In genomic region chr6:19024737-19025136, GRCh38 we compare ENCODE assay signal across 8 cellular contexts.
DNase-seq lines count a peak whose midpoint lies in the region; ATAC-seq and TF ChIP-seq lines count a peak whose summit lies in the region.

No MANE protein-coding gene starts in this region.

- H3K36me3 ChIP-seq in A673 (ENCODE audit: insufficient read depth, low read length, poor library complexity, severe bottlenecking) = no peaks in the 10 kb centered on the region
- H3K36me3 ChIP-seq in HEK293 (ENCODE audit: control insufficient read depth in 2 of 2, insufficient read depth in 1 of 2, low read length in 2 of 2) = no peaks in the 10 kb centered on the region
- H3K36me3 ChIP-seq in OCI-LY1 (ENCODE audit: insufficient read depth, low read length) = no peaks in the 10 kb centered on the region
- no peaks in the 10 kb centered on the region for H3K36me3 ChIP-seq in thoracic aorta

- no peak overlapping the region for H2AFZ ChIP-seq in OCI-LY1 (ENCODE audit: low read length)

- peak; percentile 71 for TF ChIP-seq CTCF in A673 (conservative IDR thresholded peaks at IDR 0.05; ENCODE audit: low read depth, low read length)
- TF ChIP-seq CTCF in HEK293 (tag by site-specific recombination; IDR thresholded peaks at IDR 0.05) = no peak
- peak; percentile 56 for TF ChIP-seq CTCF in OCI-LY1 (IDR thresholded peaks at IDR 0.05; ENCODE audit: low read length)
- TF ChIP-seq CTCF in foreskin fibroblast (IDR thresholded peaks at IDR 0.05; ENCODE audit: low read depth, low read length) = peak; percentile 51
- TF ChIP-seq CTCF in thoracic aorta (IDR thresholded peaks at IDR 0.05) = peak; percentile 53

- BruUV-seq in A673 (replicated peaks; lab: Mats Ljungman, UMichigan) = no TSS peak

- H3K4me3 ChIP-seq in A673 (ENCODE audit: low read depth, low read length, poor library complexity, severe bottlenecking) (no peak overlapping the region), HEK293 (ENCODE audit: low read depth, low read length) (no peak overlapping the region), OCI-LY1 (ENCODE audit: low read depth, low read length, poor library complexity, severe bottlenecking) (no peak overlapping the region), foreskin fibroblast (ENCODE audit: low read depth in 1 of 2, low read length in 2 of 2) (no peak overlapping the region), thoracic aorta (no peak overlapping the region)

- no peaks in the 10 kb centered on the region for H3F3A ChIP-seq in OCI-LY1 (ENCODE audit: insufficient read depth, low read length)

- no peaks in the 10 kb centered on the region for H3K9me2 ChIP-seq in OCI-LY1 (ENCODE audit: low read depth, low read length)

- no peak overlapping the region for H3K9ac ChIP-seq in OCI-LY1 (ENCODE audit: low read length)

- CTCF ChIA-PET in A673 (lab: Charles Lee) = interaction anchor here (0.6 to 1.3 kb wide), 4 partner anchors 16 to 1032 kb away, joined by 3 to 7 read pairs (median 4); no protein-coding TSS in a partner anchor
- CTCF ChIA-PET in HEK293 (lab: Yijun Ruan, JAX) = interaction anchor here (0.5 to 3.3 kb wide), 55 partner anchors 9 to 1036 kb away, joined by 3 to 28 read pairs (median 3); partner anchors contain the start of gene ID4

- H4K20me1 ChIP-seq in OCI-LY1 (ENCODE audit: insufficient read depth, low read length) = no peaks in the 10 kb centered on the region

- ATAC-seq in thoracic aorta (ENCODE audit: insufficient number of reproducible peaks, low FRiP score, low read depth) = no peak
- no peak for ATAC-seq in HG02852 (IDR thresholded peaks at IDR 0.05; ENCODE audit: unreplicated experiment)

- H3K27ac ChIP-seq in A673 (ENCODE audit: low read depth, low read length, poor library complexity, severe bottlenecking) = no peak overlapping the region
- H3K27ac ChIP-seq in HEK293 (ENCODE audit: extremely low read depth, low read depth, low read length) = no peak overlapping the region
- H3K27ac ChIP-seq in OCI-LY1 (ENCODE audit: low read depth, low read length, poor library complexity, severe bottlenecking) = no peak overlapping the region
- no peak overlapping the region for H3K27ac ChIP-seq in thoracic aorta

- peak; percentile 70 for DNase-seq in A673 (ENCODE audit: low spot score)
- peak in 1 of 2 donors; percentile 1 for DNase-seq in foreskin fibroblast
- no peak for DNase-seq in thoracic aorta (ENCODE audit: low spot score)
- DNase-seq in UCSD-AML1 (lab: John Stamatoyannopoulos, UW; ENCODE audit: unreplicated experiment) = no peak
- no peak for DNase-seq in hepatic stellate cell (ENCODE audit: low spot score)

- intact Hi-C loops in A673 (cut with micrococcal nuclease; ENCODE audit: unreplicated experiment) = loop anchor here (2.0 to 10.0 kb wide), 3 partner anchors 610 to 1030 kb away; no protein-coding TSS in a partner anchor

- H3K9me3 ChIP-seq in A673 (ENCODE audit: low read depth, low read length, poor library complexity, severe bottlenecking) (no peaks in the 10 kb centered on the region), HEK293 (ENCODE audit: control insufficient read depth, insufficient read depth, low read depth, low read length) (no peaks in the 10 kb centered on the region), OCI-LY1 (ENCODE audit: low read length) (no peaks in the 10 kb centered on the region), thoracic aorta (no peaks in the 10 kb centered on the region)

- H3K79me2 ChIP-seq in OCI-LY1 (ENCODE audit: insufficient read depth, low read length) = no peaks in the 10 kb centered on the region

- POLR2A ChIA-PET in A673 (lab: Charles Lee; ENCODE audit: low non-redundant PET) (interaction anchor here (0.5 kb wide), 1 partner anchor 813 kb away, joined by 4 read pairs; no protein-coding TSS in a partner anchor), HEK293 (lab: Yijun Ruan, JAX) (no interaction called here)

- H3K4me2 ChIP-seq in OCI-LY1 (ENCODE audit: low read length) = no peak overlapping the region

- H3K4me1 ChIP-seq in A673 (ENCODE audit: insufficient read depth, low read length, poor library complexity, severe bottlenecking) = no peaks in the 10 kb centered on the region
- no peaks in the 10 kb centered on the region for H3K4me1 ChIP-seq in HEK293 (ENCODE audit: control insufficient read depth, insufficient read depth, low read length)
- H3K4me1 ChIP-seq in OCI-LY1 (ENCODE audit: insufficient read depth, low read length, severe bottlenecking) = no peaks in the 10 kb centered on the region
- H3K4me1 ChIP-seq in thoracic aorta (ENCODE audit: control insufficient read depth in 1 of 2, low read depth in 2 of 2) = peaks cover 4 to 14% of the 10 kb centered on the region in 2 donors

- H3K27me3 ChIP-seq in A673 (replicated peaks; ENCODE audit: insufficient read depth, low read depth, low read length, poor library complexity) (no peaks in the 10 kb centered on the region), OCI-LY1 (ENCODE audit: insufficient read depth, low read length) (no peaks in the 10 kb centered on the region), thoracic aorta (replicated peaks; ENCODE audit: insufficient read depth) (no peaks in the 10 kb centered on the region)

TF ChIP-seq in HEK293, 187 proteins besides CTCF, POLR2A, EP300 and RAD21:
- TF ChIP-seq ZNF629 (tag by site-specific recombination; IDR thresholded peaks at IDR 0.05) = no peak
- no peak for TF ChIP-seq ZNF18 (tag by site-specific recombination; IDR thresholded peaks at IDR 0.05)
- TF ChIP-seq ZNF843 (tag by site-specific recombination; IDR thresholded peaks at IDR 0.05) = no peak
- TF ChIP-seq KLF10 (tag by site-specific recombination; IDR thresholded peaks at IDR 0.05) = no peak
- TF ChIP-seq ZNF654 (tag by site-specific recombination; IDR thresholded peaks at IDR 0.05; ENCODE audit: low read depth) = peak; percentile 61
- TF ChIP-seq ZNF585B (tag by site-specific recombination; IDR thresholded peaks at IDR 0.05) = no peak
- TF ChIP-seq ZBTB8A (tag by site-specific recombination; IDR thresholded peaks at IDR 0.05) = no peak
TF ChIP-seq in HEK293: peak in this region for 1.
